Comparison of ENCODE assay signal across 9 cellular contexts in genomic region chr9:114216081-114216480, GRCh38.
DNase-seq lines count a peak whose midpoint lies in the region; FAIRE-seq and TF ChIP-seq lines count a peak whose summit lies in the region.
"Had no signal": no experiment of that assay in that cellular context is flagged by ENCODE, and none has a peak within 500 bp of the region (broad histone marks: within the 10 kb centered on the region; RNA-seq: fewer than 3 reads in every experiment).

No MANE protein-coding gene starts in this region.

- H3K4me1 ChIP-seq in thyroid gland (peaks cover 4 to 12% of the 10 kb centered on the region in 2 donors), kidney (ENCODE audit: control insufficient read depth in 1 of 2, insufficient read depth in 1 of 2, low read depth in 1 of 2, low read length in 2 of 2) (peaks cover 9 to 27% of the 10 kb centered on the region in 2 donors), Caco-2 (no peaks in the 10 kb centered on the region)

- H3K4me3 Mint-ChIP-seq in activated T-helper 2 cell treated with anti-CD3 and anti-CD28 coated beads, Interferon-gamma antibody, Interleukin-2, Interleukin-4, amounts not matched to agents 10 μg/mL and 5 μg/mL and 100 μg/mL, durations not matched to agents 14 hours and 24 hours and 36 hours (ENCODE audit: low read depth), result no peak overlapping the region
- no peak overlapping the region for H3K4me3 Mint-ChIP-seq in Caco-2 (ENCODE audit: unreplicated experiment)

- no peaks in the 10 kb centered on the region for H3K36me3 ChIP-seq in thyroid gland
- H3K36me3 ChIP-seq in kidney (ENCODE audit: control insufficient read depth in 1 of 2, insufficient read depth in 2 of 2, low read length in 2 of 2), result peaks cover 0 to 11% of the 10 kb centered on the region in 2 donors
- no peaks in the 10 kb centered on the region for H3K36me3 ChIP-seq in Caco-2 (ENCODE audit: control insufficient read depth, insufficient read depth, low read length)

- H3K27ac ChIP-seq in thyroid gland (no peak overlapping the region), kidney (ENCODE audit: low read depth in 2 of 2, low read length in 2 of 2) (no peak overlapping the region)

- FAIRE-seq in kidney (lab: Jason Lieb, UNC), result no peak

- TF ChIP-seq CTCF in thyroid gland (IDR thresholded peaks at IDR 0.05), result no peak
- TF ChIP-seq CTCF in kidney (IDR thresholded peaks at IDR 0.05; ENCODE audit: borderline replicate concordance, extremely low read depth, insufficient read depth), result no peak
- no peak for TF ChIP-seq CTCF in Caco-2 (IDR thresholded peaks at IDR 0.05; ENCODE audit: insufficient read depth in 1 of 2, low read depth in 1 of 2, low read length in 1 of 2, severe bottlenecking in 1 of 2, unreplicated experiment in 1 of 2)

- no peaks in the 10 kb centered on the region for H3K4me1 Mint-ChIP-seq in activated T-helper 2 cell treated with anti-CD3 and anti-CD28 coated beads, Interferon-gamma antibody, Interleukin-2, Interleukin-4, amounts not matched to agents 10 μg/mL and 5 μg/mL and 100 μg/mL, durations not matched to agents 14 hours and 24 hours and 36 hours (ENCODE audit: low read depth)
- no peaks in the 10 kb centered on the region for H3K4me1 Mint-ChIP-seq in Caco-2 (ENCODE audit: low read depth, unreplicated experiment)

- no peaks in the 10 kb centered on the region for H3K9me3 ChIP-seq in thyroid gland
- no peaks in the 10 kb centered on the region for H3K9me3 ChIP-seq in kidney (ENCODE audit: control insufficient read depth in 1 of 2, low read length in 2 of 2)
- H3K9me3 ChIP-seq in Caco-2, result no peaks in the 10 kb centered on the region

- no peak overlapping the region for H3K4me3 ChIP-seq in thyroid gland (replicated peaks in 1 of 3)
- H3K4me3 ChIP-seq in kidney (ENCODE audit: low read length in 2 of 2), result no peak overlapping the region
- no peak overlapping the region for H3K4me3 ChIP-seq in Caco-2 (ENCODE audit: low read depth, low read length)

- CTCF ChIA-PET in Caco-2 (lab: Charles Lee), result interaction anchor here (0.6 kb wide), 1 partner anchor 29 kb away, joined by 3 read pairs; no protein-coding TSS in a partner anchor

- TF ChIP-seq POLR2A in thyroid gland (IDR thresholded peaks at IDR 0.05), result no peak

- no peaks in the 10 kb centered on the region for H3K9me3 Mint-ChIP-seq in activated T-helper 2 cell treated with anti-CD3 and anti-CD28 coated beads, Interferon-gamma antibody, Interleukin-2, Interleukin-4, amounts not matched to agents 10 μg/mL and 5 μg/mL and 100 μg/mL, durations not matched to agents 14 hours and 24 hours and 36 hours
- H3K9me3 Mint-ChIP-seq in Caco-2 (ENCODE audit: unreplicated experiment), result no peaks in the 10 kb centered on the region

- POLR2A ChIA-PET in Caco-2 (lab: Charles Lee), result no interaction called here

- no peak overlapping the region for H3K27ac Mint-ChIP-seq in activated T-helper 2 cell treated with anti-CD3 and anti-CD28 coated beads, Interferon-gamma antibody, Interleukin-2, Interleukin-4, amounts not matched to agents 10 μg/mL and 5 μg/mL and 100 μg/mL, durations not matched to agents 14 hours and 24 hours and 36 hours
- H3K27ac Mint-ChIP-seq in Caco-2 (ENCODE audit: unreplicated experiment), result no peak overlapping the region

- WGBS in thyroid gland, 2 donors, result 14 to 34% methylated on average over 5 to 6 of the region's 7 CpGs

- H3K36me3 Mint-ChIP-seq in activated T-helper 2 cell treated with anti-CD3 and anti-CD28 coated beads, Interferon-gamma antibody, Interleukin-2, Interleukin-4, amounts not matched to agents 10 μg/mL and 5 μg/mL and 100 μg/mL, durations not matched to agents 14 hours and 24 hours and 36 hours (ENCODE audit: low read depth), result no peaks in the 10 kb centered on the region
- H3K36me3 Mint-ChIP-seq in Caco-2 (ENCODE audit: insufficient read depth, unreplicated experiment), result peaks cover 15% of the 10 kb centered on the region

- peak overlapping the region in 1 of 2 donors; percentile 62 for H3K9ac ChIP-seq in kidney (ENCODE audit: low read length in 2 of 2)

- no peaks in the 10 kb centered on the region for H3K27me3 Mint-ChIP-seq in activated T-helper 2 cell treated with anti-CD3 and anti-CD28 coated beads, Interferon-gamma antibody, Interleukin-2, Interleukin-4, amounts not matched to agents 10 μg/mL and 5 μg/mL and 100 μg/mL, durations not matched to agents 14 hours and 24 hours and 36 hours (ENCODE audit: low read depth)
- no peaks in the 10 kb centered on the region for H3K27me3 Mint-ChIP-seq in Caco-2 (ENCODE audit: insufficient read depth, unreplicated experiment)

- no TSS peak for BruUV-seq in Caco-2 (replicated peaks; lab: Mats Ljungman, UMichigan)

- intact Hi-C loops in thyroid gland (cut with DNase I) (no loop called here), kidney (cut with DNase I) (no loop called here), Caco-2 (cut with micrococcal nuclease; ENCODE audit: unreplicated experiment) (no loop called here)
- intact Hi-C loops in activated T-helper 2 cell treated with anti-CD3 and anti-CD28 coated beads, Interferon-gamma antibody, Interleukin-2, Interleukin-4, amounts not matched to agents 10 μg/mL and 5 μg/mL and 100 μg/mL, durations not matched to agents 14 hours and 24 hours and 36 hours (cut with micrococcal nuclease), result no loop called here

- H3K27me3 ChIP-seq in thyroid gland, result no peaks in the 10 kb centered on the region
- no peaks in the 10 kb centered on the region for H3K27me3 ChIP-seq in Caco-2 (replicated peaks; ENCODE audit: control insufficient read depth, insufficient read depth, low read length)

- DNase-seq in NCI-H1105 treated with DMSO at 0.1 percent for 48 hours (lab: John Stamatoyannopoulos, UW), result peak; percentile 27
- DNase-seq in brain pericyte (ENCODE audit: low read depth, low spot score), result peak; percentile 41
- DNase-seq in kidney tubule cell (ENCODE audit: low spot score), result peak; percentile 10
- peak; percentile 87 to 88 for DNase-seq in thyroid gland
- no peak for DNase-seq in kidney
- DNase-seq in activated T-helper 2 cell treated with anti-CD3 and anti-CD28 coated beads, Interferon-gamma antibody, Interleukin-2, Interleukin-4, amounts not matched to agents 10 μg/mL and 5 μg/mL and 100 μg/mL, durations not matched to agents 14 hours and 24 hours and 36 hours (ENCODE audit: low spot score), result no peak
- no peak for DNase-seq in Caco-2
- DNase-seq: effector CD4-positive, alpha-beta T cell; MM.1S had no signal

Comparison
In these comparisons a context has a peak if more than half of its experiments do, and no peak if none do; other contexts are left out.
1. DNase-seq: peak in NCI-H1105 treated with DMSO at 0.1 percent for 48 hours (single experiment), brain pericyte (single experiment), kidney tubule cell (single experiment) and thyroid gland (2 of 2); none in kidney (single experiment), activated T-helper 2 cell treated with anti-CD3 and anti-CD28 coated beads, Interferon-gamma antibody, Interleukin-2, Interleukin-4, amounts not matched to agents 10 μg/mL and 5 μg/mL and 100 μg/mL, durations not matched to agents 14 hours and 24 hours and 36 hours (single experiment) and Caco-2 (0 of 2).